14 cellular contexts compared by ENCODE assay signal in the genomic region with DNA sequence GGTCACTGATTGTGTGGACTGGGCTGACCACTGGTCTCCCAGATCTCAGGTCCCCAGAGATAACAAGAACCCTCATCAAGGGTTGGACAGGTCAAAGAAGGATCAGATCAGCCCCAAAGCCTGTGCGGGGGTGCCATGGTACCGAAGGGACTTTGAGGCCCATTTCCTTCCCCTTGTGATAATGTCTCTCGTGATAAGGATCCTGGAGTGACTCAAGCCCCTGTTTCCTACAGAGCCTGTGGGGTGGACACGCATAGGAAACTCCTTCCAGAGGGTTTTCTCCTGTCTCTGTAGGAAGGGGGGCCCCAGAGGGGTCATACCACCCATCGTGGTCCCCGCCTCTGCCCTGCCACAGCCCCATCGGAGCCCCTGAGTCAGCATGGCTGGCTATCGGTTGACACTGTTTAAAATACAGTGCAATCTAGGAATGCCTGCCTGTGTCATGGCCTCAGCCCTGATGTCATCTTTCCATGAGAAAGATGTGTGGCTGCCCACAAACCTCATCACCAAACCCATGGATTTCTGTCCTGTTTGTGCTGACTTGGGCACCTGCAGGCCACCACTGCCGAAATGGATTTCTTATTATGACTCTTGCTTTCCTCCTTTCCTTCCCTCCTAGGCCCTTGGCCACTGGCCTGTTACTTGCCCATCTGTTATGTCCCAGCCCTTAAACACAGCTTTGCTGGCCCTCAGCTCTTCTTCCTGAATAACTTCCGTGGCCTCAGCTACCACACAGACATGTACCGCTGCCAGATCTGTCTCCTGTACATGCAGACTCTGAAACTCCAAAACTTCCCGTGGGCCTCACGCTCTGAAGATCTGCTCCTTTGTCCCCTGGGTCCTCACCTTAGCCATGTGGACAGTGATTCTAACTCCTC. TPM values are rescaled to one million over a fixed set of nuclear protein-coding genes. Genes with fewer than 3 reads are reported as not detected.
DNase-seq lines count a peak whose midpoint lies in the region; ATAC-seq and TF ChIP-seq lines count a peak whose summit lies in the region.
"Had no signal": no experiment of that assay in that cellular context is flagged by ENCODE, and none has a peak within 500 bp of the region (broad histone marks: within the 10 kb centered on the region; RNA-seq: fewer than 3 reads in every experiment).

No MANE protein-coding gene starts in this region.

- H3K27ac Mint-ChIP-seq in activated T-cell treated with anti-CD3 and anti-CD28 coated beads, Interleukin-2, amount 50 U/mL, for 72 hours = no peak overlapping the region
- H3K27ac Mint-ChIP-seq in CD14-positive monocyte = peak overlapping the region in 2 of 7 donors; percentile 7 to 42
- H3K27ac Mint-ChIP-seq: mesothelial cell of epicardium had no signal

- H3K36me3 ChIP-seq in GM23248 (ENCODE audit: low read depth) (no peaks in the 10 kb centered on the region), hepatocyte (replicated peaks; ENCODE audit: insufficient read depth, low read depth) (no peaks in the 10 kb centered on the region)
- H3K36me3 ChIP-seq: tibial nerve had no signal

- H3K27me3 ChIP-seq in GM23248 (replicated peaks; ENCODE audit: insufficient read depth) (no peaks in the 10 kb centered on the region), hepatocyte (no peaks in the 10 kb centered on the region)
- H3K27me3 ChIP-seq: tibial nerve had no signal

- intact Hi-C loops in CD14-positive monocyte (cut with micrococcal nuclease) = no loop called here

- H3K4me1 ChIP-seq in GM23248 (ENCODE audit: insufficient read depth) (peaks cover 11% of the 10 kb centered on the region; the same call in 1 of the 2 replicates), hepatocyte (ENCODE audit: insufficient read depth) (no peaks in the 10 kb centered on the region)
- H3K4me1 ChIP-seq: tibial nerve had no signal

- H3K9me3 ChIP-seq in GM23248 (ENCODE audit: low read depth) (no peaks in the 10 kb centered on the region), hepatocyte (ENCODE audit: low read depth) (no peaks in the 10 kb centered on the region)
- H3K9me3 ChIP-seq: tibial nerve had no signal

- POLR2A ChIA-PET in RWPE1 (lab: Yijun Ruan, JAX; ENCODE audit: low non-redundant PET) = no interaction called here

- no peaks in the 10 kb centered on the region for H3K27me3 Mint-ChIP-seq in activated T-cell treated with anti-CD3 and anti-CD28 coated beads, Interleukin-2, amount 50 U/mL, for 72 hours (ENCODE audit: low read depth)
- peaks cover 46 to 76% (median 55%) of the 10 kb centered on the region in 3 donors for H3K27me3 Mint-ChIP-seq in CD14-positive monocyte (ENCODE audit: low read depth in 3 of 3)

- peak overlapping the region; percentile 0 to 39 for H3K4me3 Mint-ChIP-seq in activated T-cell treated with anti-CD3 and anti-CD28 coated beads, Interleukin-2, amount 50 U/mL, for 72 hours
- peak overlapping the region in 1 of 2 donors; percentile 84 for H3K4me3 Mint-ChIP-seq in CD14-positive monocyte
- H3K4me3 Mint-ChIP-seq: mesothelial cell of epicardium had no signal

- H3K9me3 Mint-ChIP-seq in activated T-cell treated with anti-CD3 and anti-CD28 coated beads, Interleukin-2, amount 50 U/mL, for 72 hours = no peaks in the 10 kb centered on the region
- H3K9me3 Mint-ChIP-seq in CD14-positive monocyte = peaks cover 0 to 5% (median 0%) of the 10 kb centered on the region in 7 donors
- H3K9me3 Mint-ChIP-seq: mesothelial cell of epicardium had no signal

- no peak overlapping the region for H3K9ac ChIP-seq in GM23248

- in situ Hi-C loops in GM23248 (cut with MboI) = no loop called here

- no peak for TF ChIP-seq CTCF in hepatocyte (IDR thresholded peaks at IDR 0.05; ENCODE audit: poor library complexity)
- no peak for TF ChIP-seq CTCF in RWPE1 (conservative IDR thresholded peaks at IDR 0.05; ENCODE audit: low read depth)
- no peak for TF ChIP-seq CTCF in CD14-positive monocyte (IDR thresholded peaks at IDR 0.05)

- peak; percentile 73 to 75 for ATAC-seq in activated T-cell treated with anti-CD3 and anti-CD28 coated beads, Interleukin-2, amount 50 U/mL, for 72 hours (replicated peaks in 1 of 2)

- no peak overlapping the region for H3K4me2 ChIP-seq in GM23248 (ENCODE audit: unreplicated experiment)
- H3K4me2 ChIP-seq in hepatocyte = no peak overlapping the region

- no peaks in the 10 kb centered on the region for H3F3A ChIP-seq in GM23248 (ENCODE audit: insufficient read depth)

- H3K4me3 ChIP-seq in GM23248 = no peak overlapping the region
- no peak overlapping the region for H3K4me3 ChIP-seq in hepatocyte
- H3K4me3 ChIP-seq: skin epidermis, tibial nerve had no signal

- CTCF ChIA-PET in RWPE1 (lab: Yijun Ruan, JAX) = no interaction called here

- no peaks in the 10 kb centered on the region for H3K36me3 Mint-ChIP-seq in activated T-cell treated with anti-CD3 and anti-CD28 coated beads, Interleukin-2, amount 50 U/mL, for 72 hours (ENCODE audit: insufficient read depth in 2 of 2)
- peaks cover 0 to 4% of the 10 kb centered on the region in 2 donors for H3K36me3 Mint-ChIP-seq in CD14-positive monocyte
- H3K36me3 Mint-ChIP-seq: mesothelial cell of epicardium had no signal

- H3K79me2 ChIP-seq in GM23248 (ENCODE audit: insufficient read depth) (no peaks in the 10 kb centered on the region), hepatocyte (no peaks in the 10 kb centered on the region)

- DNase-seq in AG08395 (ENCODE audit: low spot score) = peak; percentile 58
- DNase-seq in GM23248 = peak; percentile 57
- DNase-seq in activated T-cell treated with anti-CD3 and anti-CD28 coated beads, Interleukin-2, amount 50 U/mL, for 72 hours = peak; percentile 56 to 68
- peak; percentile 55 to 61 for DNase-seq in lung microvascular endothelial cell (ENCODE audit: low read depth in 2 of 2)
- no peak for DNase-seq in hepatocyte (ENCODE audit: low spot score)
- DNase-seq in NCI-H524 treated with DMSO at 0.1 percent for 48 hours (lab: John Stamatoyannopoulos, UW) = no peak
- DNase-seq in RWPE1 (ENCODE audit: low spot score) = no peak
- no peak for DNase-seq in CD14-positive monocyte (ENCODE audit: low spot score)
- DNase-seq: COR-L47, glutamatergic neuron had no signal

- no peaks in the 10 kb centered on the region for H3K9me2 ChIP-seq in GM23248 (ENCODE audit: insufficient read depth)
- H3K9me2 ChIP-seq in hepatocyte (replicated peaks; ENCODE audit: insufficient read depth) = no peaks in the 10 kb centered on the region

- H3K27ac ChIP-seq in GM23248 = no peak overlapping the region
- H3K27ac ChIP-seq in hepatocyte = no peak overlapping the region
- no peak overlapping the region for H3K27ac ChIP-seq in RWPE1
- H3K27ac ChIP-seq: skin epidermis, tibial nerve had no signal

- H4K20me1 ChIP-seq in GM23248 (ENCODE audit: insufficient read depth) (no peaks in the 10 kb centered on the region), hepatocyte (ENCODE audit: insufficient read depth, poor library complexity, severe bottlenecking) (no peaks in the 10 kb centered on the region)

- peaks cover 71% of the 10 kb centered on the region for H3K4me1 Mint-ChIP-seq in activated T-cell treated with anti-CD3 and anti-CD28 coated beads, Interleukin-2, amount 50 U/mL, for 72 hours (ENCODE audit: low read depth)
- peaks cover 29% of the 10 kb centered on the region for H3K4me1 Mint-ChIP-seq in CD14-positive monocyte
- H3K4me1 Mint-ChIP-seq: mesothelial cell of epicardium had no signal

- H2AFZ ChIP-seq in GM23248 = no peak overlapping the region
- no peak overlapping the region for H2AFZ ChIP-seq in hepatocyte

- 80 to 86% methylated on average over 13 of the region's 13 CpGs for WGBS in GM23248 (ENCODE audit: low coverage in 1 of 2, low lambda C conversion rate in 2 of 2, missing lambda C conversion rate in 2 of 2), 2 experiments
- WGBS in hepatocyte (ENCODE audit: low lambda C conversion rate, missing lambda C conversion rate) = 80% methylated on average over 13 of the region's 13 CpGs

RNA-seq across cellular contexts. Expression of a gene that starts 2.9 kb away (rescaled TPM):
- total RNA-seq in GM23248 (2014; rRNA removed; shearing (Covaris generic)) = not detected in 2 replicates
- polyA plus RNA-seq in GM23248 (2016; fragmentation: Nextera tagmentation; extraction: Ambion mirVana) (not detected in 2 replicates), hepatocyte (not detected in 2 replicates), CD14-positive monocyte (not detected)
- total RNA-seq in activated T-cell treated with anti-CD3 and anti-CD28 coated beads, Interleukin-2, amount 50 U/mL, for 72 hours = 10 to 100 TPM; 31.1 to 50.7 TPM
- total RNA-seq in lung microvascular endothelial cell (0.20 and 0.22 TPM in 2 replicates), hepatocyte (1.0 TPM in 1 of 2 replicates, not detected in the other)
- total RNA-seq: cardiac septum, mesothelial cell of epicardium, tibial nerve had no signal

RNA-seq across cellular contexts. Expression of a gene that starts 10.2 kb away (rescaled TPM):
- total RNA-seq in GM23248 (2014; rRNA removed; shearing (Covaris generic)) = not detected in 2 replicates
- not detected in 2 replicates for polyA plus RNA-seq in GM23248 (2016; fragmentation: Nextera tagmentation; extraction: Ambion mirVana)
- total RNA-seq in activated T-cell treated with anti-CD3 and anti-CD28 coated beads, Interleukin-2, amount 50 U/mL, for 72 hours = 1 to 10 TPM; 6.2 to 8.9 TPM
- total RNA-seq in lung microvascular endothelial cell = not detected in 2 replicates
- total RNA-seq in hepatocyte = 0.37 TPM in 1 of 2 replicates, not detected in the other
- not detected in 2 replicates for polyA plus RNA-seq in hepatocyte
- not detected for polyA plus RNA-seq in CD14-positive monocyte
- total RNA-seq: cardiac septum, mesothelial cell of epicardium, tibial nerve had no signal

RNA-seq across cellular contexts. Expression of a gene that starts 59.2 kb away (rescaled TPM):
- 0.11 TPM in 1 of 2 replicates, not detected in the other for total RNA-seq in GM23248 (2014; rRNA removed; shearing (Covaris generic))
- not detected in 2 replicates for polyA plus RNA-seq in GM23248 (2016; fragmentation: Nextera tagmentation; extraction: Ambion mirVana)
- 1 to 10 TPM; 5.9 to 8.2 TPM for total RNA-seq in activated T-cell treated with anti-CD3 and anti-CD28 coated beads, Interleukin-2, amount 50 U/mL, for 72 hours
- total RNA-seq in lung microvascular endothelial cell = 0.40 and 0.65 TPM in 2 replicates
- total RNA-seq in hepatocyte = 1.2 and 2.4 TPM in 2 replicates
- 0.75 and 1.7 TPM in 2 replicates for polyA plus RNA-seq in hepatocyte
- under 1 TPM in 1 of 2 donors, not detected in 1; 0.45 TPM for polyA plus RNA-seq in CD14-positive monocyte
- total RNA-seq: mesothelial cell of epicardium had no signal

Comparison
In these comparisons a context has a peak if more than half of its experiments do, and no peak if none do; other contexts are left out.
1. DNase-seq: peak in AG08395 (single experiment), GM23248 (single experiment), activated T-cell treated with anti-CD3 and anti-CD28 coated beads, Interleukin-2, amount 50 U/mL, for 72 hours (2 of 2) and lung microvascular endothelial cell (2 of 2); none in hepatocyte (single experiment), NCI-H524 treated with DMSO at 0.1 percent for 48 hours (single experiment), RWPE1 (single experiment) and CD14-positive monocyte (single experiment).
2. RNA of a gene that starts 2.9 kb away (total RNA-seq): 31.1 to 50.7 TPM in activated T-cell treated with anti-CD3 and anti-CD28 coated beads, Interleukin-2, amount 50 U/mL, for 72 hours; 0.20 to 0.22 TPM in lung microvascular endothelial cell, not detected in GM23248 and 1.0 TPM in hepatocyte; every median in the first group is over 10 times any median in the second.